ENCODE assay signal across 12 cellular contexts in genomic region chrX:40011483-40012038, GRCh38.
DNase-seq lines count a peak whose midpoint lies in the region; ATAC-seq and TF ChIP-seq lines count a peak whose summit lies in the region.
"Had no signal": no experiment of that assay in that cellular context is flagged by ENCODE, and none has a peak within 500 bp of the region (broad histone marks: within the 10 kb centered on the region; RNA-seq: fewer than 3 reads in every experiment).

No MANE protein-coding gene starts in this region.

- BruUV-seq in IMR-90 (replicated peaks; lab: Mats Ljungman, UMichigan): no TSS peak

- CTCF ChIA-PET in IMR-90 (lab: Yijun Ruan, JAX): no interaction called here

- no peak overlapping the region for H2BK5ac ChIP-seq in IMR-90 (ENCODE audit: low read depth, low read length, poor library complexity, severe bottlenecking)

- H3K9me1 ChIP-seq in IMR-90 (ENCODE audit: insufficient read depth, low read length): peaks cover 2% of the 10 kb centered on the region; the same call in 1 of the 2 replicates

- in situ Hi-C loops in IMR-90 (cut with MboI; ENCODE audit: low sequenced_read_pairs): no loop called here
- in situ Hi-C loops in G401 (cut with HindIII; ENCODE audit: low sequenced_read_pairs): no loop called here

- WGBS in IMR-90 (ENCODE audit: extremely low coverage in 2 of 2, insufficient read length in 1 of 2), 2 experiments: 43% methylated on average over 7 of the region's 20 CpGs; no CpG with 5 or more reads in 1 of the 2 experiments
- 31 to 72% methylated on average over 3 to 20 of the region's 20 CpGs for WGBS in endodermal cell (ENCODE audit: insufficient coverage in 1 of 2, insufficient read length in 1 of 2), 2 experiments

- peak overlapping the region; percentile 6; the same call in 1 of the 2 replicates for H2AK5ac ChIP-seq in IMR-90 (ENCODE audit: low read depth, low read length)

- peaks cover 7% of the 10 kb centered on the region for H3K9me3 Mint-ChIP-seq in endodermal cell
- H3K9me3 Mint-ChIP-seq in osteocyte (ENCODE audit: unreplicated experiment): no peaks in the 10 kb centered on the region

- H2BK120ac ChIP-seq in IMR-90 (ENCODE audit: low read depth, low read length): peak overlapping the region; percentile 49; the same call in 1 of the 2 replicates

- no peak for TF ChIP-seq POLR2A in IMR-90 (IDR thresholded peaks at IDR 0.05; ENCODE audit: low read depth, low read length)

- H3K27ac ChIP-seq in BLaER1 (no peak overlapping the region), IMR-90 (ENCODE audit: insufficient read depth, low read length) (no peak overlapping the region), endodermal cell (ENCODE audit: low read depth, low read length) (no peak overlapping the region)

- H3K36me3 ChIP-seq in BLaER1: no peaks in the 10 kb centered on the region; the same call in 1 of the 2 replicates
- H3K36me3 ChIP-seq in IMR-90 (ENCODE audit: control insufficient read depth, insufficient read depth, low read length): no peaks in the 10 kb centered on the region
- H3K36me3 ChIP-seq in endodermal cell (ENCODE audit: control insufficient read depth, insufficient read depth, low read length): no peaks in the 10 kb centered on the region
- H3K36me3 ChIP-seq: left lung had no signal

- no peak overlapping the region for H3K56ac ChIP-seq in IMR-90 (ENCODE audit: extremely low read depth, insufficient read depth, low read length)

- H3K27me3 ChIP-seq in BLaER1 (peaks cover 58% of the 10 kb centered on the region), IMR-90 (ENCODE audit: control insufficient read depth, insufficient read depth, low read length) (peaks cover 17% of the 10 kb centered on the region), endodermal cell (ENCODE audit: control insufficient read depth, insufficient read depth, low read length, poor library complexity, severe bottlenecking) (peaks cover 58% of the 10 kb centered on the region)

- H3K27ac Mint-ChIP-seq in endodermal cell (no peak overlapping the region), osteocyte (ENCODE audit: unreplicated experiment) (peak overlapping the region; percentile 52)

- H3K79me1 ChIP-seq in IMR-90 (ENCODE audit: low read depth in 1 of 2, low read length in 2 of 2): no peaks in the 10 kb centered on the region

- intact Hi-C loops in IMR-90 (cut with micrococcal nuclease): loop anchor here (2.0 to 5.0 kb wide), 4 partner anchors 76 to 281 kb away; no protein-coding TSS in a partner anchor

- H3K27me3 Mint-ChIP-seq in endodermal cell (ENCODE audit: insufficient read depth) (peaks cover 84% of the 10 kb centered on the region), osteocyte (ENCODE audit: unreplicated experiment) (no peaks in the 10 kb centered on the region)

- no peak overlapping the region for H3K14ac ChIP-seq in IMR-90 (replicated peaks; ENCODE audit: low read depth, low read length)

- H4K5ac ChIP-seq in IMR-90 (ENCODE audit: low read depth, low read length): no peak overlapping the region

- ATAC-seq in IMR-90 (ENCODE audit: low read depth): no peak
- ATAC-seq: K562 had no signal

- TF ChIP-seq CTCF in IMR-90 (conservative IDR thresholded peaks at IDR 0.05; ENCODE audit: low read depth, low read length): no peak
- TF ChIP-seq CTCF in endodermal cell (conservative IDR thresholded peaks at IDR 0.05): no peak
- no peak for TF ChIP-seq CTCF in osteocyte (IDR thresholded peaks at IDR 0.05)

- no peak overlapping the region for H3K18ac ChIP-seq in IMR-90 (ENCODE audit: low read depth, low read length)

- no peak overlapping the region for H3K23ac ChIP-seq in IMR-90 (ENCODE audit: low read depth, low read length)

- H4K20me1 ChIP-seq in BLaER1 (0 out of 2 replicates have a peak, but pooled peaks cover 4% of the 10 kb centered on the region), IMR-90 (ENCODE audit: insufficient read depth, low read length) (no peaks in the 10 kb centered on the region)

- no peak for TF ChIP-seq RAD21 in IMR-90 (IDR thresholded peaks at IDR 0.05; ENCODE audit: low read length)

- H3K4me3 Mint-ChIP-seq in endodermal cell: peak overlapping the region; percentile 58
- H3K4me3 Mint-ChIP-seq in osteocyte (ENCODE audit: unreplicated experiment): no peak overlapping the region

- POLR2A ChIA-PET in IMR-90 (lab: Charles Lee; ENCODE audit: unreplicated experiment): no interaction called here

- H3K9ac ChIP-seq in BLaER1: no peak overlapping the region
- no peak overlapping the region for H3K9ac ChIP-seq in IMR-90 (ENCODE audit: low read depth, low read length)
- no peak overlapping the region for H3K9ac ChIP-seq in endodermal cell (ENCODE audit: extremely low read depth, low read length, poor library complexity, severe bottlenecking)

- dilution Hi-C loops in IMR-90 (cut with HindIII; ENCODE audit: low sequenced_read_pairs, unreplicated experiment): no loop called here

- peaks cover 59% of the 10 kb centered on the region for H3K9me3 ChIP-seq in BLaER1
- peaks cover 6% of the 10 kb centered on the region for H3K9me3 ChIP-seq in IMR-90 (ENCODE audit: control insufficient read depth, insufficient read depth, low read length)
- H3K9me3 ChIP-seq in endodermal cell (ENCODE audit: control insufficient read depth, low read length): no peaks in the 10 kb centered on the region
- H3K9me3 ChIP-seq: left lung had no signal

- 0 out of 3 replicates have a peak overlapping the region, but pooled peaks have one; percentile 15 for H2BK15ac ChIP-seq in IMR-90 (ENCODE audit: low read depth, low read length)

- DNase-seq in IMR-90: no peak
- DNase-seq in endodermal cell: peak; percentile 52
- DNase-seq in osteocyte (ENCODE audit: extremely low spot score, unreplicated experiment): no peak
- no peak for DNase-seq in H4 (ENCODE audit: low spot score)
- no peak for DNase-seq in G401 (ENCODE audit: low spot score)
- DNase-seq in GM19240 (ENCODE audit: insufficient read length, low spot score): no peak
- DNase-seq in stimulated activated CD8-positive, alpha-beta memory T cell treated with anti-CD3 and anti-CD28 coated beads, Interleukin-4, amount 100 ng/mL, for 48 hours: no peak
- DNase-seq: CD4-positive, alpha-beta memory T cell; NCI-H510A had no signal

- peaks cover 58% of the 10 kb centered on the region for H3K4me1 ChIP-seq in BLaER1
- H3K4me1 ChIP-seq in IMR-90 (ENCODE audit: control insufficient read depth, insufficient read depth, low read length): peaks cover 10% of the 10 kb centered on the region
- no peaks in the 10 kb centered on the region for H3K4me1 ChIP-seq in endodermal cell (ENCODE audit: control insufficient read depth, insufficient read depth, low read length)

- no peaks in the 10 kb centered on the region for H3K36me3 Mint-ChIP-seq in endodermal cell (ENCODE audit: low read depth)
- no peaks in the 10 kb centered on the region for H3K36me3 Mint-ChIP-seq in osteocyte (ENCODE audit: unreplicated experiment)
- H3K36me3 Mint-ChIP-seq: CD4-positive, alpha-beta memory T cell had no signal

- peak overlapping the region; percentile 35; the same call in 1 of the 2 replicates for H2BK20ac ChIP-seq in IMR-90 (ENCODE audit: low read depth, low read length)

- H2AFZ ChIP-seq in IMR-90 (replicated peaks; ENCODE audit: low read length, poor library complexity): peak overlapping the region; percentile 58

- no peak overlapping the region for H2AK9ac ChIP-seq in IMR-90 (replicated peaks; ENCODE audit: low read depth, low read length, poor library complexity)

- H3K4me2 ChIP-seq in BLaER1 (peak overlapping the region; percentile 89), IMR-90 (ENCODE audit: low read depth, low read length) (no peak overlapping the region)

- peaks cover 39% of the 10 kb centered on the region for H3K4me1 Mint-ChIP-seq in endodermal cell
- H3K4me1 Mint-ChIP-seq in osteocyte (ENCODE audit: unreplicated experiment): peaks cover 37% of the 10 kb centered on the region

- no peak overlapping the region for H4K91ac ChIP-seq in IMR-90 (ENCODE audit: insufficient read depth, low read depth, low read length)

- H3K4ac ChIP-seq in IMR-90 (ENCODE audit: low read depth, low read length): no peak overlapping the region

- H3K4me3 ChIP-seq in BLaER1: 0 out of 2 replicates have a peak overlapping the region, but pooled peaks have one; percentile 65
- H3K4me3 ChIP-seq in IMR-90 (ENCODE audit: insufficient read depth, low read depth, low read length): no peak overlapping the region
- peak overlapping the region; percentile 70 for H3K4me3 ChIP-seq in endodermal cell (ENCODE audit: low read length)
- H3K4me3 ChIP-seq: K562 had no signal

- no peak overlapping the region; a peak in 1 of 4 replicates for H4K8ac ChIP-seq in IMR-90 (ENCODE audit: low read depth in 2 of 2, low read length in 2 of 2)

TF ChIP-seq in IMR-90, 13 proteins besides CTCF, POLR2A, EP300 and RAD21:
- TF ChIP-seq SMC3 (IDR thresholded peaks at IDR 0.05; ENCODE audit: low read depth, low read length): no peak
- no peak for TF ChIP-seq NFE2L2 (IDR thresholded peaks at IDR 0.05; ENCODE audit: low read depth, low read length)
- no peak for TF ChIP-seq BHLHE40 (IDR thresholded peaks at IDR 0.05; ENCODE audit: low read depth, low read length)
- no peak for TF ChIP-seq ELK1 (IDR thresholded peaks at IDR 0.05; ENCODE audit: borderline replicate concordance, low read depth, low read length)
- TF ChIP-seq MAFK (IDR thresholded peaks at IDR 0.05; ENCODE audit: low read depth, low read length): no peak
- TF ChIP-seq RFX5 (IDR thresholded peaks at IDR 0.05; ENCODE audit: low read depth, low read length): no peak
- no peak for TF ChIP-seq MAZ (IDR thresholded peaks at IDR 0.05; ENCODE audit: borderline replicate concordance, low read depth, low read length)
- no peak for TF ChIP-seq CEBPB (IDR thresholded peaks at IDR 0.05; ENCODE audit: low read depth, low read length)
- TF ChIP-seq, protein P1, sequence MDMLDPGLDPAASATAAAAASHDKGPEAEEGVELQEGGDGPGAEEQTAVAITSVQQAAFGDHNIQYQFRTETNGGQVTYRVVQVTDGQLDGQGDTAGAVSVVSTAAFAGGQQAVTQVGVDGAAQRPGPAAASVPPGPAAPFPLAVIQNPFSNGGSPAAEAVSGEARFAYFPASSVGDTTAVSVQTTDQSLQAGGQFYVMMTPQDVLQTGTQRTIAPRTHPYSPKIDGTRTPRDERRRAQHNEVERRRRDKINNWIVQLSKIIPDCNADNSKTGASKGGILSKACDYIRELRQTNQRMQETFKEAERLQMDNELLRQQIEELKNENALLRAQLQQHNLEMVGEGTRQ (IDR thresholded peaks at IDR 0.05; ENCODE audit: low read depth, low read length): no peak
- TF ChIP-seq RCOR1 (IDR thresholded peaks at IDR 0.05; ENCODE audit: insufficient replicate concordance, low read length): no peak
- TF ChIP-seq CHD1 (IDR thresholded peaks at IDR 0.05; ENCODE audit: low read depth, low read length): no peak
TF ChIP-seq in IMR-90: peak in this region for 0.
